Comparison of ENCODE assay signal across 8 cellular contexts in genomic region chr22:43088616-43088978, GRCh38. TPM values are rescaled to one million over a fixed set of nuclear protein-coding genes. Genes with fewer than 3 reads are reported as not detected.
A peak's percentile ranks its signal among the peaks of the same experiment; 100 is the strongest.
DNase-seq lines count a peak whose midpoint lies in the region; ATAC-seq, FAIRE-seq and TF ChIP-seq lines count a peak whose summit lies in the region.

No MANE protein-coding gene starts in this region.

- CTCF ChIA-PET in activated CD8-positive, alpha-beta memory T cell treated with anti-CD3 and anti-CD28 coated beads, Interleukin-2, amount 10 ng/mL, durations not matched to agents 7 days and 5 days (lab: Charles Lee), result no interaction called here
- CTCF ChIA-PET in activated CD4-positive, alpha-beta memory T cell treated with anti-CD3 and anti-CD28 coated beads, Interleukin-2, amount 10 ng/mL, durations not matched to agents 7 days and 5 days (lab: Charles Lee), result no interaction called here

- peak overlapping the region in 1 of 2 donors; percentile 71 for H3K9ac ChIP-seq in kidney (ENCODE audit: low read length in 2 of 2)

- H3K36me3 Mint-ChIP-seq in activated CD8-positive, alpha-beta memory T cell treated with anti-CD3 and anti-CD28 coated beads, Interleukin-2, amount 10 ng/mL, durations not matched to agents 7 days and 5 days, result peaks cover 8% of the 10 kb centered on the region
- peaks cover 10% of the 10 kb centered on the region for H3K36me3 Mint-ChIP-seq in activated CD4-positive, alpha-beta memory T cell treated with anti-CD3 and anti-CD28 coated beads, Interleukin-2, amount 10 ng/mL, durations not matched to agents 7 days and 5 days (ENCODE audit: low read depth)

- ATAC-seq in activated CD8-positive, alpha-beta memory T cell treated with anti-CD3 and anti-CD28 coated beads, Interleukin-2, amount 10 ng/mL, durations not matched to agents 7 days and 5 days, result peak; percentile 3
- ATAC-seq in thoracic aorta (ENCODE audit: insufficient number of reproducible peaks, low FRiP score, low read depth), result no peak
- ATAC-seq in HG03039 (IDR thresholded peaks at IDR 0.05; ENCODE audit: unreplicated experiment), result no peak
- ATAC-seq in GM19324 (IDR thresholded peaks at IDR 0.05; ENCODE audit: low FRiP score, unreplicated experiment), result no peak

- peak overlapping the region; percentile 85 for H3K4me3 Mint-ChIP-seq in activated CD8-positive, alpha-beta memory T cell treated with anti-CD3 and anti-CD28 coated beads, Interleukin-2, amount 10 ng/mL, durations not matched to agents 7 days and 5 days
- H3K4me3 Mint-ChIP-seq in activated CD4-positive, alpha-beta memory T cell treated with anti-CD3 and anti-CD28 coated beads, Interleukin-2, amount 10 ng/mL, durations not matched to agents 7 days and 5 days, result peak overlapping the region; percentile 98

- H3K9me3 ChIP-seq in kidney (ENCODE audit: control insufficient read depth in 1 of 2, low read length in 2 of 2) (no peaks in the 10 kb centered on the region), thoracic aorta (no peaks in the 10 kb centered on the region)

- no peak for DNase-seq in activated CD8-positive, alpha-beta memory T cell treated with anti-CD3 and anti-CD28 coated beads, Interleukin-2, amount 10 ng/mL, durations not matched to agents 7 days and 5 days
- DNase-seq in activated CD8-positive, alpha-beta memory T cell treated with anti-CD3 and anti-CD28 coated beads, Interleukin-2, amount 50 U/mL, for 48 hours, result no peak
- no peak for DNase-seq in activated CD4-positive, alpha-beta memory T cell treated with anti-CD3 and anti-CD28 coated beads, Interleukin-2, amount 10 ng/mL, durations not matched to agents 7 days and 5 days
- DNase-seq in kidney, result no peak
- no peak for DNase-seq in thoracic aorta (ENCODE audit: low spot score)
- no peak for DNase-seq in D721Med (ENCODE audit: insufficient read length, low spot score)

- TF ChIP-seq CTCF in kidney (IDR thresholded peaks at IDR 0.05; ENCODE audit: borderline replicate concordance, extremely low read depth, insufficient read depth) (no peak), thoracic aorta (IDR thresholded peaks at IDR 0.05) (no peak), D721Med (IDR thresholded peaks at IDR 0.05; ENCODE audit: insufficient read depth, missing control alignments) (no peak)

- H3K4me1 Mint-ChIP-seq in activated CD8-positive, alpha-beta memory T cell treated with anti-CD3 and anti-CD28 coated beads, Interleukin-2, amount 10 ng/mL, durations not matched to agents 7 days and 5 days, result peaks cover 35% of the 10 kb centered on the region
- peaks cover 27% of the 10 kb centered on the region for H3K4me1 Mint-ChIP-seq in activated CD4-positive, alpha-beta memory T cell treated with anti-CD3 and anti-CD28 coated beads, Interleukin-2, amount 10 ng/mL, durations not matched to agents 7 days and 5 days

- H3K4me1 ChIP-seq in kidney (ENCODE audit: control insufficient read depth in 1 of 2, insufficient read depth in 1 of 2, low read depth in 1 of 2, low read length in 2 of 2) (peaks cover 0 to 3% of the 10 kb centered on the region in 2 donors), thoracic aorta (ENCODE audit: control insufficient read depth in 1 of 2, low read depth in 2 of 2) (peaks cover 3 to 7% of the 10 kb centered on the region in 2 donors)

- H3K27me3 Mint-ChIP-seq in activated CD8-positive, alpha-beta memory T cell treated with anti-CD3 and anti-CD28 coated beads, Interleukin-2, amount 10 ng/mL, durations not matched to agents 7 days and 5 days, result no peaks in the 10 kb centered on the region
- no peaks in the 10 kb centered on the region for H3K27me3 Mint-ChIP-seq in activated CD4-positive, alpha-beta memory T cell treated with anti-CD3 and anti-CD28 coated beads, Interleukin-2, amount 10 ng/mL, durations not matched to agents 7 days and 5 days

- H3K36me3 ChIP-seq in kidney (ENCODE audit: control insufficient read depth in 1 of 2, insufficient read depth in 2 of 2, low read length in 2 of 2) (no peaks in the 10 kb centered on the region), thoracic aorta (no peaks in the 10 kb centered on the region)

- H3K9me3 Mint-ChIP-seq in activated CD8-positive, alpha-beta memory T cell treated with anti-CD3 and anti-CD28 coated beads, Interleukin-2, amount 10 ng/mL, durations not matched to agents 7 days and 5 days (ENCODE audit: low read depth), result no peaks in the 10 kb centered on the region
- H3K9me3 Mint-ChIP-seq in activated CD4-positive, alpha-beta memory T cell treated with anti-CD3 and anti-CD28 coated beads, Interleukin-2, amount 10 ng/mL, durations not matched to agents 7 days and 5 days, result no peaks in the 10 kb centered on the region

- POLR2A ChIA-PET in activated CD4-positive, alpha-beta memory T cell treated with anti-CD3 and anti-CD28 coated beads, Interleukin-2, amount 10 ng/mL, durations not matched to agents 7 days and 5 days (lab: Charles Lee), result no interaction called here

- no peaks in the 10 kb centered on the region for H3K27me3 ChIP-seq in thoracic aorta (replicated peaks; ENCODE audit: insufficient read depth)

- FAIRE-seq in kidney (lab: Jason Lieb, UNC), result no peak
- no peak for FAIRE-seq in D721Med (lab: Jason Lieb, UNC)

- H3K4me3 ChIP-seq in kidney (ENCODE audit: low read length in 2 of 2), result peak overlapping the region; percentile 77 to 88
- peak overlapping the region; percentile 78 for H3K4me3 ChIP-seq in thoracic aorta

- no peak overlapping the region for H3K27ac ChIP-seq in kidney (ENCODE audit: low read depth in 2 of 2, low read length in 2 of 2)
- H3K27ac ChIP-seq in thoracic aorta, result no peak overlapping the region

- intact Hi-C loops in kidney (cut with DNase I), result no loop called here

- H3K27ac Mint-ChIP-seq in activated CD8-positive, alpha-beta memory T cell treated with anti-CD3 and anti-CD28 coated beads, Interleukin-2, amount 10 ng/mL, durations not matched to agents 7 days and 5 days, result peak overlapping the region; percentile 89
- H3K27ac Mint-ChIP-seq in activated CD4-positive, alpha-beta memory T cell treated with anti-CD3 and anti-CD28 coated beads, Interleukin-2, amount 10 ng/mL, durations not matched to agents 7 days and 5 days, result peak overlapping the region; percentile 99

RNA-seq across cellular contexts. Expression of gene TTLL1, which starts 0.6 kb away (rescaled TPM):
- 1 to 10 TPM; 9.1 to 9.9 TPM for total RNA-seq in activated CD8-positive, alpha-beta memory T cell treated with anti-CD3 and anti-CD28 coated beads, Interleukin-2, amount 10 ng/mL, durations not matched to agents 7 days and 5 days
- total RNA-seq in activated CD4-positive, alpha-beta memory T cell treated with anti-CD3 and anti-CD28 coated beads, Interleukin-2, amount 10 ng/mL, durations not matched to agents 7 days and 5 days, result 1 to 10 TPM; 8.5 to 9.1 TPM
- total RNA-seq in kidney, result 8.4 TPM
- 11.5 TPM for polyA plus RNA-seq in kidney (ENCODE audit: insufficient read depth, low read depth, low replicate concordance)
- 1 to 10 TPM; 1.1 to 4.3 TPM for total RNA-seq in thoracic aorta

RNA-seq across cellular contexts. Expression of gene BIK, which starts 22.0 kb away (rescaled TPM):
- 1 to 10 TPM; 1.5 to 1.9 TPM for total RNA-seq in activated CD8-positive, alpha-beta memory T cell treated with anti-CD3 and anti-CD28 coated beads, Interleukin-2, amount 10 ng/mL, durations not matched to agents 7 days and 5 days
- 1 to 10 TPM; 2.6 TPM for total RNA-seq in activated CD4-positive, alpha-beta memory T cell treated with anti-CD3 and anti-CD28 coated beads, Interleukin-2, amount 10 ng/mL, durations not matched to agents 7 days and 5 days
- total RNA-seq in kidney (4.7 TPM), thoracic aorta (not detected)
- 4.8 TPM for polyA plus RNA-seq in kidney (ENCODE audit: insufficient read depth, low read depth, low replicate concordance)

RNA-seq across cellular contexts. Expression of gene MCAT, which starts 54.6 kb away (rescaled TPM):
- total RNA-seq in activated CD8-positive, alpha-beta memory T cell treated with anti-CD3 and anti-CD28 coated beads, Interleukin-2, amount 10 ng/mL, durations not matched to agents 7 days and 5 days, result 10 to 100 TPM; 10.7 to 13.2 TPM
- total RNA-seq in activated CD4-positive, alpha-beta memory T cell treated with anti-CD3 and anti-CD28 coated beads, Interleukin-2, amount 10 ng/mL, durations not matched to agents 7 days and 5 days, result 1 to 10 TPM; 8.5 to 8.8 TPM
- 24.8 TPM for total RNA-seq in kidney
- polyA plus RNA-seq in kidney (ENCODE audit: insufficient read depth, low read depth, low replicate concordance), result 74.7 TPM
- total RNA-seq in thoracic aorta, result 10 to 100 TPM in 1 of 2 donors, 1 to 10 TPM in 1; 9.5 to 16.1 TPM
